In the genomic region with DNA sequence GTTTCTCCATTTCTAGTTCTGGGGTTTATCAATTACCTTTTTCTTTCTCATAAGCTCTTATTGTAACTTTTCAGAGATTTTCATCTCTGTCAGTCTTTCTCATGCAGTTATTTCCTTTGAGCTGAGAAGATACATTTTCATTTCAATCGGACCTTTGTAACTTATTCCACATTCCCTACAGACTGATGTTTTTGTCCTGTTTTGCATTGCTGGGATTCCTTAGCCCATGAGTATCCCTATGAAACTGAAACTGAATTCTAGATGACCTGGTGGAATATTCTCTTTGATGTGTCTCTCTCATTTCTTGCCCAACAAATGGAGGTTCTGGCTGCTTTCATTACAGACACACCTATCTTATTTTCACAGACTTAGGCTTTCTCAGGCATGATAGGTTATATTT, we compare ENCODE assay signal across 16 cellular contexts. TPM values are rescaled to one million over a fixed set of nuclear protein-coding genes. Genes with fewer than 3 reads are reported as not detected.
A peak's percentile ranks its signal among the peaks of the same experiment; 100 is the strongest.
DNase-seq lines count a peak whose midpoint lies in the region; TF ChIP-seq lines count a peak whose summit lies in the region.
"Had no signal": no experiment of that assay in that cellular context is flagged by ENCODE, and none has a peak within 500 bp of the region (broad histone marks: within the 10 kb centered on the region; RNA-seq: fewer than 3 reads in every experiment).

No MANE protein-coding gene starts in this region.

- no peak overlapping the region for H2BK5ac ChIP-seq in mesendoderm (ENCODE audit: low read length)

- no TSS peak for BruUV-seq in PC-9 (replicated peaks; lab: Mats Ljungman, UMichigan)

- H3K27ac Mint-ChIP-seq in endodermal cell, result peak overlapping the region; percentile 0
- H3K27ac Mint-ChIP-seq in activated CD4-positive, alpha-beta memory T cell treated with anti-CD3 and anti-CD28 coated beads for 36 hours, result no peak overlapping the region
- H3K27ac Mint-ChIP-seq: CD8-positive, alpha-beta T cell had no signal

- no peaks in the 10 kb centered on the region for H3K9me2 ChIP-seq in PC-9 (ENCODE audit: insufficient read depth)

- H2AFZ ChIP-seq in PC-9, result no peak overlapping the region

- no peaks in the 10 kb centered on the region for H3K36me3 ChIP-seq in endodermal cell (ENCODE audit: control insufficient read depth, insufficient read depth, low read length)
- H3K36me3 ChIP-seq in mesendoderm (ENCODE audit: control insufficient read depth, insufficient read depth, low read length), result no peaks in the 10 kb centered on the region
- H3K36me3 ChIP-seq in PC-9 (ENCODE audit: low read depth), result no peaks in the 10 kb centered on the region
- H3K36me3 ChIP-seq: BLaER1 treated with 17β-estradiol and CSF1 and Interleukin-3, amounts not matched to agents 10 nM and 100 nM; SJCRH30 had no signal

- no peak overlapping the region for H3K23ac ChIP-seq in mesendoderm (ENCODE audit: low read length)

- no peak overlapping the region for H3K4me3 Mint-ChIP-seq in endodermal cell
- H3K4me3 Mint-ChIP-seq in activated CD4-positive, alpha-beta memory T cell treated with anti-CD3 and anti-CD28 coated beads for 36 hours, result no peak overlapping the region
- H3K4me3 Mint-ChIP-seq: CD8-positive, alpha-beta T cell had no signal

- POLR2A ChIA-PET in activated CD4-positive, alpha-beta memory T cell treated with anti-CD3 and anti-CD28 coated beads for 36 hours (lab: Charles Lee), result no interaction called here
- POLR2A ChIA-PET in PC-9 (lab: Charles Lee; ENCODE audit: unreplicated experiment), result no interaction called here

- H4K20me1 ChIP-seq in PC-9 (ENCODE audit: insufficient read depth), result no peaks in the 10 kb centered on the region
- H4K20me1 ChIP-seq: BLaER1 treated with 17β-estradiol and CSF1 and Interleukin-3, amounts not matched to agents 10 nM and 100 nM had no signal

- H3K27me3 ChIP-seq in endodermal cell (ENCODE audit: control insufficient read depth, insufficient read depth, low read length, poor library complexity, severe bottlenecking) (no peaks in the 10 kb centered on the region), mesendoderm (ENCODE audit: insufficient read depth, low read length, poor library complexity) (no peaks in the 10 kb centered on the region), PC-9 (ENCODE audit: insufficient read depth, low read depth) (no peaks in the 10 kb centered on the region)
- H3K27me3 ChIP-seq: BLaER1 treated with 17β-estradiol and CSF1 and Interleukin-3, amounts not matched to agents 10 nM and 100 nM; SJCRH30 had no signal

- no peak overlapping the region for H2BK15ac ChIP-seq in mesendoderm (replicated peaks; ENCODE audit: low read depth)

- no peaks in the 10 kb centered on the region for H3K4me1 Mint-ChIP-seq in endodermal cell
- no peaks in the 10 kb centered on the region for H3K4me1 Mint-ChIP-seq in activated CD4-positive, alpha-beta memory T cell treated with anti-CD3 and anti-CD28 coated beads for 36 hours (ENCODE audit: low read depth)

- H4K8ac ChIP-seq in mesendoderm (ENCODE audit: low read depth, low read length), result no peak overlapping the region

- no peak overlapping the region for H3K4me2 ChIP-seq in mesendoderm (ENCODE audit: low read length)
- no peak overlapping the region for H3K4me2 ChIP-seq in PC-9
- H3K4me2 ChIP-seq: A549; BLaER1 treated with 17β-estradiol and CSF1 and Interleukin-3, amounts not matched to agents 10 nM and 100 nM; KMS-11 had no signal

- H3K56ac ChIP-seq in mesendoderm (ENCODE audit: low read length), result no peak overlapping the region

- H3K18ac ChIP-seq in mesendoderm (ENCODE audit: low read length), result no peak overlapping the region

- WGBS in endodermal cell (ENCODE audit: insufficient coverage in 1 of 2, insufficient read length in 1 of 2), 2 experiments, result 76% methylated on average over 1 of the region's 1 CpG; no CpG with 5 or more reads in 1 of the 2 experiments
- WGBS in mesendoderm (ENCODE audit: extremely low coverage, insufficient coverage, low lambda C conversion rate), result no CpG with 5 or more reads among the region's 1 CpG

- peak; percentile 10 for DNase-seq in H4 (ENCODE audit: low spot score)
- DNase-seq in NCI-H226, result peak; percentile 21
- DNase-seq in endodermal cell, result no peak
- DNase-seq in mesendoderm, result peak; percentile 22
- no peak for DNase-seq in activated CD4-positive, alpha-beta memory T cell treated with anti-CD3 and anti-CD28 coated beads for 36 hours
- DNase-seq in stimulated activated CD4-positive, alpha-beta T cell treated with anti-CD3 and anti-CD28 coated beads, Interleukin-15, amount 100 ng/mL, for 24 hours, result no peak
- no peak for DNase-seq in PC-9
- DNase-seq: CD8-positive, alpha-beta T cell; DMS79; NCI-H1417 treated with DMSO at 0.1 percent for 48 hours; NCI-H187 treated with DMSO at 0.1 percent for 48 hours; NCI-H526; SJCRH30 had no signal

- no peak overlapping the region for H3K27ac ChIP-seq in endodermal cell (ENCODE audit: low read depth, low read length)
- H3K27ac ChIP-seq in mesendoderm (ENCODE audit: low read depth, low read length), result no peak overlapping the region
- H3K27ac ChIP-seq in PC-9, result no peak overlapping the region
- H3K27ac ChIP-seq: A549; BLaER1 treated with 17β-estradiol and CSF1 and Interleukin-3, amounts not matched to agents 10 nM and 100 nM; KMS-11; SJCRH30 had no signal

- intact Hi-C loops in activated CD4-positive, alpha-beta memory T cell treated with anti-CD3 and anti-CD28 coated beads for 36 hours (cut with micrococcal nuclease), result no loop called here
- intact Hi-C loops in PC-9 (cut with micrococcal nuclease; ENCODE audit: unreplicated experiment), result no loop called here

- H3K9me3 Mint-ChIP-seq in endodermal cell, result no peaks in the 10 kb centered on the region
- no peaks in the 10 kb centered on the region for H3K9me3 Mint-ChIP-seq in activated CD4-positive, alpha-beta memory T cell treated with anti-CD3 and anti-CD28 coated beads for 36 hours

- no peak overlapping the region for H3K4ac ChIP-seq in mesendoderm (ENCODE audit: low read depth, low read length)

- H2AK5ac ChIP-seq in mesendoderm (ENCODE audit: low read length), result no peak overlapping the region

- H3K79me1 ChIP-seq in mesendoderm (ENCODE audit: low read length), result no peaks in the 10 kb centered on the region

- H3K79me2 ChIP-seq in mesendoderm (ENCODE audit: control insufficient read depth, insufficient read depth, low read length) (no peaks in the 10 kb centered on the region), PC-9 (ENCODE audit: low read depth) (no peaks in the 10 kb centered on the region)

- CTCF ChIA-PET in activated CD4-positive, alpha-beta memory T cell treated with anti-CD3 and anti-CD28 coated beads for 36 hours (lab: Charles Lee), result no interaction called here
- CTCF ChIA-PET in PC-9 (lab: Charles Lee), result no interaction called here

- no peak overlapping the region for H4K5ac ChIP-seq in mesendoderm (ENCODE audit: low read length)

- no peaks in the 10 kb centered on the region for H3K9me3 ChIP-seq in endodermal cell (ENCODE audit: control insufficient read depth, low read length)
- H3K9me3 ChIP-seq in PC-9 (ENCODE audit: insufficient read depth, low read depth), result no peaks in the 10 kb centered on the region
- H3K9me3 ChIP-seq: A549; BLaER1 treated with 17β-estradiol and CSF1 and Interleukin-3, amounts not matched to agents 10 nM and 100 nM; SJCRH30 had no signal

- H3K27me3 Mint-ChIP-seq in endodermal cell (ENCODE audit: insufficient read depth), result no peaks in the 10 kb centered on the region
- no peaks in the 10 kb centered on the region for H3K27me3 Mint-ChIP-seq in activated CD4-positive, alpha-beta memory T cell treated with anti-CD3 and anti-CD28 coated beads for 36 hours

- no peaks in the 10 kb centered on the region for H3F3A ChIP-seq in PC-9 (ENCODE audit: insufficient read depth, low read depth)

- H3K4me3 ChIP-seq in endodermal cell (ENCODE audit: low read length) (no peak overlapping the region), mesendoderm (ENCODE audit: low read length) (no peak overlapping the region), PC-9 (no peak overlapping the region)
- H3K4me3 ChIP-seq: A549; BLaER1 treated with 17β-estradiol and CSF1 and Interleukin-3, amounts not matched to agents 10 nM and 100 nM; SJCRH30 had no signal

- H3K4me1 ChIP-seq in endodermal cell (ENCODE audit: control insufficient read depth, insufficient read depth, low read length) (no peaks in the 10 kb centered on the region), mesendoderm (ENCODE audit: control insufficient read depth, low read depth, low read length) (no peaks in the 10 kb centered on the region), PC-9 (replicated peaks; ENCODE audit: insufficient read depth) (no peaks in the 10 kb centered on the region)
- H3K4me1 ChIP-seq: A549; BLaER1 treated with 17β-estradiol and CSF1 and Interleukin-3, amounts not matched to agents 10 nM and 100 nM; SJCRH30 had no signal

- H3K36me3 Mint-ChIP-seq in endodermal cell (ENCODE audit: low read depth), result no peaks in the 10 kb centered on the region
- no peaks in the 10 kb centered on the region for H3K36me3 Mint-ChIP-seq in activated CD4-positive, alpha-beta memory T cell treated with anti-CD3 and anti-CD28 coated beads for 36 hours
- H3K36me3 Mint-ChIP-seq: CD8-positive, alpha-beta T cell had no signal

- TF ChIP-seq CTCF in endodermal cell (conservative IDR thresholded peaks at IDR 0.05), result no peak
- TF ChIP-seq CTCF in PC-9 (conservative IDR thresholded peaks at IDR 0.05), result no peak

- H3K9ac ChIP-seq in endodermal cell (ENCODE audit: extremely low read depth, low read length, poor library complexity, severe bottlenecking) (no peak overlapping the region), mesendoderm (ENCODE audit: low read length) (no peak overlapping the region)
- H3K9ac ChIP-seq: BLaER1 treated with 17β-estradiol and CSF1 and Interleukin-3, amounts not matched to agents 10 nM and 100 nM; KMS-11 had no signal

- no peak overlapping the region for H2BK120ac ChIP-seq in mesendoderm (ENCODE audit: low read depth, low read length)

RNA-seq across cellular contexts. Expression of a gene that starts 10.5 kb away (rescaled TPM):
- total RNA-seq in H4 (2014; rRNA removed; shearing (Covaris generic)), result 7.3 and 7.7 TPM in 2 replicates
- 10 to 100 TPM in 1 of 2 donors, 1 to 10 TPM in 1; 4.6 to 12.2 TPM for total RNA-seq in endodermal cell
- polyA plus RNA-seq in endodermal cell (2013, experiment 1 of 2), result 1.9 TPM
- 2.2 TPM for polyA plus RNA-seq in endodermal cell (2013, experiment 2 of 2)
- polyA plus RNA-seq in mesendoderm (2013, experiment 1 of 2), result 1.3 TPM
- 1.1 TPM for polyA plus RNA-seq in mesendoderm (2013, experiment 2 of 2)
- not detected for total RNA-seq in activated CD4-positive, alpha-beta memory T cell treated with anti-CD3 and anti-CD28 coated beads for 36 hours
- 1.2 TPM in 2 replicates for total RNA-seq in PC-9 (2021)
- total RNA-seq: CD8-positive, alpha-beta T cell; SJCRH30 had no signal

Comparison
In these comparisons a context has a peak if more than half of its experiments do, and no peak if none do; other contexts are left out.
1. DNase-seq: peak in H4 (single experiment), NCI-H226 (single experiment) and mesendoderm (single experiment); none in endodermal cell (single experiment), activated CD4-positive, alpha-beta memory T cell treated with anti-CD3 and anti-CD28 coated beads for 36 hours (single experiment), stimulated activated CD4-positive, alpha-beta T cell treated with anti-CD3 and anti-CD28 coated beads, Interleukin-15, amount 100 ng/mL, for 24 hours (single experiment) and PC-9 (0 of 2).